In the genomic region with DNA sequence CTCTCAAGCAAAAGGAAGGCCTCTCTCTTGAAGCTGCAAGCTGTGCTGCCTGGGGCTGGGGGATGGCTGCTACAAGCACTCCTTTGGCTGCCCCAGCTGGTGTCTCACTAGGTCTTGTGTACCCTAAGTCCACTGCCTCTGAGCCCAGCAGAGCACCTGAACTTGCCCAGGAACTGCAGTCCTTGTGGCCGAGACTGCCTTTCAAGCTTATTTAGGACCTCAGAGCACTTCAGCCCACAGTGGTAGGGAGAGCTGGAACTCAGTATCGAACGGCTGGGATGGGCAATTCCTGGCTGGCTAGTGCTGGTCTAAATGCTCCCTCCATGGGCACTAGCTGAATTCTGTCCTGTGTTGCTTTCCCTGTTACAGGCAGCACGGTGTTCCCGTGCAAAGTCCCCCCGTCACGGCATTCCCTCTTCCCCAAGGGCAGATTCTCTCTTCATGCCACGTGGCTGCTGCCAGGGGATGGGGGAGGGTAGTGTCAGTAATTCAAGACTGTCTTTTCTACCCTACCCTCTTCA, we compare ENCODE assay signal across 1 cellular context.
TF ChIP-seq lines count a peak whose summit lies in the region.

No MANE protein-coding gene starts in this region.

TF ChIP-seq in GM23338, 12 proteins besides CTCF, POLR2A, EP300 and RAD21 (continued from another document):
- TF ChIP-seq, protein P1, sequence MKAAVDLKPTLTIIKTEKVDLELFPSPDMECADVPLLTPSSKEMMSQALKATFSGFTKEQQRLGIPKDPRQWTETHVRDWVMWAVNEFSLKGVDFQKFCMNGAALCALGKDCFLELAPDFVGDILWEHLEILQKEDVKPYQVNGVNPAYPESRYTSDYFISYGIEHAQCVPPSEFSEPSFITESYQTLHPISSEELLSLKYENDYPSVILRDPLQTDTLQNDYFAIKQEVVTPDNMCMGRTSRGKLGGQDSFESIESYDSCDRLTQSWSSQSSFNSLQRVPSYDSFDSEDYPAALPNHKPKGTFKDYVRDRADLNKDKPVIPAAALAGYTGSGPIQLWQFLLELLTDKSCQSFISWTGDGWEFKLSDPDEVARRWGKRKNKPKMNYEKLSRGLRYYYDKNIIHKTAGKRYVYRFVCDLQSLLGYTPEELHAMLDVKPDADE (IDR thresholded peaks at IDR 0.05), result no peak
